In genomic region chr2:31080361-31080760, GRCh38 we compare ENCODE assay signal across 20 cellular contexts. TPM values are rescaled to one million over a fixed set of nuclear protein-coding genes. Genes with fewer than 3 reads are reported as not detected.
A peak's percentile ranks its signal among the peaks of the same experiment; 100 is the strongest.
DNase-seq lines count a peak whose midpoint lies in the region; ATAC-seq and TF ChIP-seq lines count a peak whose summit lies in the region.
"Had no signal": no experiment of that assay in that cellular context is flagged by ENCODE, and none has a peak within 500 bp of the region (broad histone marks: within the 10 kb centered on the region; RNA-seq: fewer than 3 reads in every experiment).

No MANE protein-coding gene starts in this region.

- ATAC-seq in PC-3 (no peak), HG03159 (IDR thresholded peaks at IDR 0.05; ENCODE audit: unreplicated experiment) (no peak)
- ATAC-seq: CD8-positive, alpha-beta T cell had no signal

- no peak overlapping the region for H2AFZ ChIP-seq in PC-3 (ENCODE audit: low read length)

- H3K4me2 ChIP-seq in PC-3 (ENCODE audit: low read length) = 0 out of 2 replicates have a peak overlapping the region, but pooled peaks have one; percentile 42
- H3K4me2 ChIP-seq: BLaER1 had no signal

- no peak overlapping the region for H3K9ac ChIP-seq in PC-3 (ENCODE audit: low read length)
- H3K9ac ChIP-seq: BLaER1 had no signal

- peaks cover 27% of the 10 kb centered on the region for H3K4me1 ChIP-seq in PC-3 (ENCODE audit: insufficient read depth, low read length)
- H3K4me1 ChIP-seq: BLaER1, Caco-2, HAP-1 had no signal

- no peaks in the 10 kb centered on the region for H3K36me3 Mint-ChIP-seq in activated CD4-positive, alpha-beta memory T cell treated with anti-CD3 and anti-CD28 coated beads for 36 hours
- H3K36me3 Mint-ChIP-seq: CD4-positive, CD25-positive, alpha-beta regulatory T cell; CD8-positive, alpha-beta T cell had no signal

- CTCF ChIA-PET in PC-3 (lab: Charles Lee) = no interaction called here
- CTCF ChIA-PET in activated CD4-positive, alpha-beta memory T cell treated with anti-CD3 and anti-CD28 coated beads for 36 hours (lab: Charles Lee) = no interaction called here

- no peaks in the 10 kb centered on the region for H3K9me3 Mint-ChIP-seq in activated CD4-positive, alpha-beta memory T cell treated with anti-CD3 and anti-CD28 coated beads for 36 hours
- H3K9me3 Mint-ChIP-seq: CD4-positive, CD25-positive, alpha-beta regulatory T cell; CD8-positive, alpha-beta T cell; HFFc6 had no signal

- POLR2A ChIA-PET in PC-3 (lab: Charles Lee; ENCODE audit: unreplicated experiment) = no interaction called here
- POLR2A ChIA-PET in activated CD4-positive, alpha-beta memory T cell treated with anti-CD3 and anti-CD28 coated beads for 36 hours (lab: Charles Lee) = no interaction called here

- no peak overlapping the region for H3K4me3 ChIP-seq in PC-3 (ENCODE audit: low read length)
- H3K4me3 ChIP-seq: BLaER1, HAP-1 had no signal

- no peak overlapping the region for H3K4me3 Mint-ChIP-seq in activated CD4-positive, alpha-beta memory T cell treated with anti-CD3 and anti-CD28 coated beads for 36 hours
- H3K4me3 Mint-ChIP-seq: B cell; CD4-positive, CD25-positive, alpha-beta regulatory T cell; CD8-positive, alpha-beta T cell; HFFc6 had no signal

- no peaks in the 10 kb centered on the region for H4K20me1 ChIP-seq in PC-3 (ENCODE audit: low read length)

- no peak overlapping the region for H3K27ac ChIP-seq in PC-3 (ENCODE audit: low read length)
- H3K27ac ChIP-seq: BLaER1, C4-2B had no signal

- no peaks in the 10 kb centered on the region for H3K27me3 ChIP-seq in PC-3 (ENCODE audit: low read length)
- H3K27me3 ChIP-seq: BLaER1 had no signal

- TF ChIP-seq CTCF in PC-3 (conservative IDR thresholded peaks at IDR 0.05; ENCODE audit: low read depth, low read length) = no peak

- no peaks in the 10 kb centered on the region for H3K36me3 ChIP-seq in PC-3 (ENCODE audit: low read depth, low read length)
- H3K36me3 ChIP-seq: HAP-1 had no signal

- no peaks in the 10 kb centered on the region for H3K9me3 ChIP-seq in PC-3 (ENCODE audit: low read length)
- H3K9me3 ChIP-seq: BLaER1, Caco-2, HAP-1 had no signal

- H3K79me2 ChIP-seq in PC-3 (ENCODE audit: low read length) = no peaks in the 10 kb centered on the region

- DNase-seq in PC-3 (no peak), kidney glomerular epithelial cell (lab: John Stamatoyannopoulos, UW) (peak; percentile 33), renal cortical epithelial cell (ENCODE audit: low read depth) (peak; percentile 68), DMS 273 (lab: John Stamatoyannopoulos, UW; ENCODE audit: unreplicated experiment) (no peak)
- DNase-seq in activated CD4-positive, alpha-beta memory T cell treated with anti-CD3 and anti-CD28 coated beads for 36 hours = no peak
- DNase-seq: CD4-positive, CD25-positive, alpha-beta regulatory T cell; CD8-positive, alpha-beta T cell; DMS53; DMS79 treated with DMSO at 0.1 percent for 48 hours; GF-D8; GOT3; HFFc6 had no signal

- no TSS peak for BruUV-seq in PC-3 (replicated peaks; lab: Mats Ljungman, UMichigan)

- H3K27me3 Mint-ChIP-seq in activated CD4-positive, alpha-beta memory T cell treated with anti-CD3 and anti-CD28 coated beads for 36 hours = peaks cover 2% of the 10 kb centered on the region
- H3K27me3 Mint-ChIP-seq: B cell had no signal

- no peaks in the 10 kb centered on the region for H3K9me2 ChIP-seq in PC-3 (replicated peaks; ENCODE audit: low read length)

- no peaks in the 10 kb centered on the region for H3F3A ChIP-seq in PC-3 (ENCODE audit: low read length, unreplicated experiment)

- intact Hi-C loops in PC-3 (cut with micrococcal nuclease) = no loop called here
- intact Hi-C loops in activated CD4-positive, alpha-beta memory T cell treated with anti-CD3 and anti-CD28 coated beads for 36 hours (cut with micrococcal nuclease) = no loop called here

- no peaks in the 10 kb centered on the region for H3K4me1 Mint-ChIP-seq in activated CD4-positive, alpha-beta memory T cell treated with anti-CD3 and anti-CD28 coated beads for 36 hours (ENCODE audit: low read depth)
- H3K4me1 Mint-ChIP-seq: B cell; CD4-positive, CD25-positive, alpha-beta regulatory T cell had no signal

- no peak overlapping the region for H3K27ac Mint-ChIP-seq in activated CD4-positive, alpha-beta memory T cell treated with anti-CD3 and anti-CD28 coated beads for 36 hours
- H3K27ac Mint-ChIP-seq: B cell; CD8-positive, alpha-beta T cell; HFFc6 had no signal

RNA-seq across cellular contexts. Expression of gene GALNT14, which starts 57.9 kb away (rescaled TPM):
- total RNA-seq in PC-3 (2014; rRNA removed) (10.2 and 12.7 TPM in 2 replicates), renal cortical epithelial cell (93.3 and 151 TPM in 2 replicates)
- total RNA-seq in activated CD4-positive, alpha-beta memory T cell treated with anti-CD3 and anti-CD28 coated beads for 36 hours = under 1 TPM; 0.43 to 0.44 TPM
- total RNA-seq: A172; Caco-2; CD4-positive, CD25-positive, alpha-beta regulatory T cell; CD8-positive, alpha-beta T cell; G401 had no signal

Comparison
In these comparisons a context has a peak if more than half of its experiments do, and no peak if none do; other contexts are left out.
1. DNase-seq: peak in kidney glomerular epithelial cell (single experiment) and renal cortical epithelial cell (single experiment); none in PC-3 (single experiment), DMS 273 (single experiment) and activated CD4-positive, alpha-beta memory T cell treated with anti-CD3 and anti-CD28 coated beads for 36 hours (single experiment).